ENCODE assay signal across 8 cellular contexts in genomic region chr22:32796865-32797573, GRCh38. TPM values are rescaled to one million over a fixed set of nuclear protein-coding genes. Genes with fewer than 3 reads are reported as not detected.
DNase-seq lines count a peak whose midpoint lies in the region; ATAC-seq and TF ChIP-seq lines count a peak whose summit lies in the region.

No MANE protein-coding gene starts in this region.

- TF ChIP-seq CTCF in GM12875 (IDR thresholded peaks at IDR 0.05; ENCODE audit: borderline replicate concordance, insufficient read depth, low read depth, low read length) (peak; percentile 88), endodermal cell (conservative IDR thresholded peaks at IDR 0.05) (peak; percentile 94), mucosa of descending colon (IDR thresholded peaks at IDR 0.05) (peak; percentile 70)

- H3K27ac ChIP-seq in endodermal cell (ENCODE audit: low read depth, low read length) = no peak overlapping the region

- H3K27ac Mint-ChIP-seq in endodermal cell = no peak overlapping the region

- no peak overlapping the region for H3K9ac ChIP-seq in endodermal cell (ENCODE audit: extremely low read depth, low read length, poor library complexity, severe bottlenecking)

- peak; percentile 82 for ATAC-seq in mucosa of descending colon
- no peak for ATAC-seq in GM18873 (IDR thresholded peaks at IDR 0.05; ENCODE audit: low FRiP score, unreplicated experiment)

- H3K36me3 Mint-ChIP-seq in endodermal cell (ENCODE audit: low read depth) = no peaks in the 10 kb centered on the region

- H3K36me3 ChIP-seq in endodermal cell (ENCODE audit: control insufficient read depth, insufficient read depth, low read length) = no peaks in the 10 kb centered on the region
- H3K36me3 ChIP-seq in mucosa of descending colon (ENCODE audit: low read depth) = no peaks in the 10 kb centered on the region

- H3K4me1 Mint-ChIP-seq in endodermal cell = peaks cover 25% of the 10 kb centered on the region

- H3K27me3 Mint-ChIP-seq in endodermal cell (ENCODE audit: insufficient read depth) = peaks cover 10% of the 10 kb centered on the region

- no peaks in the 10 kb centered on the region for H3K27me3 ChIP-seq in endodermal cell (ENCODE audit: control insufficient read depth, insufficient read depth, low read length, poor library complexity, severe bottlenecking)

- WGBS in endodermal cell (ENCODE audit: insufficient coverage in 1 of 2, insufficient read length in 1 of 2), 2 experiments = 39 to 55% methylated on average over 6 to 16 of the region's 17 CpGs

- DNase-seq in NCI-H526 treated with DMSO at 0.1 percent for 48 hours (lab: John Stamatoyannopoulos, UW) = peak; percentile 2
- peak; percentile 80 for DNase-seq in activated CD8-positive, alpha-beta memory T cell treated with anti-CD3 and anti-CD28 coated beads for 24 hours
- peak; percentile 87 for DNase-seq in endodermal cell
- peak; percentile 64 to 72 (median 70) for DNase-seq in mucosa of descending colon
- peak; percentile 19 to 24 for DNase-seq in stimulated activated CD8-positive, alpha-beta memory T cell treated with anti-CD3 and anti-CD28 coated beads, Interleukin-7, amount 100 ng/mL, for 4 hours (ENCODE audit: low read depth in 2 of 2)
- DNase-seq in NCI-H446 treated with DMSO at 0.1 percent for 48 hours (lab: John Stamatoyannopoulos, UW) = no peak

- H3K9me3 ChIP-seq in endodermal cell (ENCODE audit: control insufficient read depth, low read length) (no peaks in the 10 kb centered on the region), mucosa of descending colon (no peaks in the 10 kb centered on the region)

- H3K4me3 Mint-ChIP-seq in endodermal cell = no peak overlapping the region

- H3K9me3 Mint-ChIP-seq in endodermal cell = no peaks in the 10 kb centered on the region

- H3K4me1 ChIP-seq in endodermal cell (ENCODE audit: control insufficient read depth, insufficient read depth, low read length) = peaks cover 7% of the 10 kb centered on the region
- H3K4me1 ChIP-seq in mucosa of descending colon (ENCODE audit: low read depth) = peaks cover 10% of the 10 kb centered on the region

- H3K4me3 ChIP-seq in GM12875 (ENCODE audit: low read depth, low read length) = no peak overlapping the region
- no peak overlapping the region for H3K4me3 ChIP-seq in endodermal cell (ENCODE audit: low read length)
- no peak overlapping the region for H3K4me3 ChIP-seq in mucosa of descending colon

- intact Hi-C loops in mucosa of descending colon (cut with DNase I, micrococcal nuclease) = loop anchor here (5.0 to 10.0 kb wide), 4 partner anchors 135 to 270 kb away; no protein-coding TSS in a partner anchor

RNA-seq across cellular contexts. Expression of gene TIMP3, which starts 4.5 kb away (rescaled TPM):
- 10 to 100 TPM in 1 of 2 donors, 1 to 10 TPM in 1; 6.3 to 17.1 TPM for total RNA-seq in endodermal cell
- 20.9 TPM for polyA plus RNA-seq in endodermal cell (2013, experiment 1 of 2)
- 21.2 TPM for polyA plus RNA-seq in endodermal cell (2013, experiment 2 of 2)
- 100 to 1,000 TPM in 1 of 3 donors, 10 to 100 TPM in 2; 14.4 to 193 (median 49.1) TPM for total RNA-seq in mucosa of descending colon
